1 cellular context compared by ENCODE assay signal in the genomic region with DNA sequence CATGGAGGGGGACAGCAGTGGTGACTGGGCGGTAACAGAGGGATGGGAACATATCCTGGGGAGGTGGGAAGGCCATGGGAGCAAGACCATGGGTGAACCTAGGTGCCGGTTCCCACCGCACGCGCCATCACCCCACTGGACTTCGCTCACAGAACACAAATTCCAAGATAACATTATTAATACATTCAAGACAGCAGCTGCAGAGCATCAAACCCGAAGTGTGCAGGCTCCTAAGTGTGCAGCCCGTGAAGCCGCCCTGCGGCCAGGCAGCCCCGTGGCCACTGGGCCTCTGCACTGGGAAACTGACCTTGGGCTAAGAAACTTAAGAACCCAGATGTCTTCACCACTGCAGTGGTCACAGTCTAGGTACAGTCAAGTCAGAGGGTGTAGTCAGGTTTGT.
TF ChIP-seq lines count a peak whose summit lies in the region.

No MANE protein-coding gene starts in this region.

TF ChIP-seq in GM23338, 12 proteins besides CTCF, POLR2A, EP300 and RAD21:
- TF ChIP-seq, protein P1, sequence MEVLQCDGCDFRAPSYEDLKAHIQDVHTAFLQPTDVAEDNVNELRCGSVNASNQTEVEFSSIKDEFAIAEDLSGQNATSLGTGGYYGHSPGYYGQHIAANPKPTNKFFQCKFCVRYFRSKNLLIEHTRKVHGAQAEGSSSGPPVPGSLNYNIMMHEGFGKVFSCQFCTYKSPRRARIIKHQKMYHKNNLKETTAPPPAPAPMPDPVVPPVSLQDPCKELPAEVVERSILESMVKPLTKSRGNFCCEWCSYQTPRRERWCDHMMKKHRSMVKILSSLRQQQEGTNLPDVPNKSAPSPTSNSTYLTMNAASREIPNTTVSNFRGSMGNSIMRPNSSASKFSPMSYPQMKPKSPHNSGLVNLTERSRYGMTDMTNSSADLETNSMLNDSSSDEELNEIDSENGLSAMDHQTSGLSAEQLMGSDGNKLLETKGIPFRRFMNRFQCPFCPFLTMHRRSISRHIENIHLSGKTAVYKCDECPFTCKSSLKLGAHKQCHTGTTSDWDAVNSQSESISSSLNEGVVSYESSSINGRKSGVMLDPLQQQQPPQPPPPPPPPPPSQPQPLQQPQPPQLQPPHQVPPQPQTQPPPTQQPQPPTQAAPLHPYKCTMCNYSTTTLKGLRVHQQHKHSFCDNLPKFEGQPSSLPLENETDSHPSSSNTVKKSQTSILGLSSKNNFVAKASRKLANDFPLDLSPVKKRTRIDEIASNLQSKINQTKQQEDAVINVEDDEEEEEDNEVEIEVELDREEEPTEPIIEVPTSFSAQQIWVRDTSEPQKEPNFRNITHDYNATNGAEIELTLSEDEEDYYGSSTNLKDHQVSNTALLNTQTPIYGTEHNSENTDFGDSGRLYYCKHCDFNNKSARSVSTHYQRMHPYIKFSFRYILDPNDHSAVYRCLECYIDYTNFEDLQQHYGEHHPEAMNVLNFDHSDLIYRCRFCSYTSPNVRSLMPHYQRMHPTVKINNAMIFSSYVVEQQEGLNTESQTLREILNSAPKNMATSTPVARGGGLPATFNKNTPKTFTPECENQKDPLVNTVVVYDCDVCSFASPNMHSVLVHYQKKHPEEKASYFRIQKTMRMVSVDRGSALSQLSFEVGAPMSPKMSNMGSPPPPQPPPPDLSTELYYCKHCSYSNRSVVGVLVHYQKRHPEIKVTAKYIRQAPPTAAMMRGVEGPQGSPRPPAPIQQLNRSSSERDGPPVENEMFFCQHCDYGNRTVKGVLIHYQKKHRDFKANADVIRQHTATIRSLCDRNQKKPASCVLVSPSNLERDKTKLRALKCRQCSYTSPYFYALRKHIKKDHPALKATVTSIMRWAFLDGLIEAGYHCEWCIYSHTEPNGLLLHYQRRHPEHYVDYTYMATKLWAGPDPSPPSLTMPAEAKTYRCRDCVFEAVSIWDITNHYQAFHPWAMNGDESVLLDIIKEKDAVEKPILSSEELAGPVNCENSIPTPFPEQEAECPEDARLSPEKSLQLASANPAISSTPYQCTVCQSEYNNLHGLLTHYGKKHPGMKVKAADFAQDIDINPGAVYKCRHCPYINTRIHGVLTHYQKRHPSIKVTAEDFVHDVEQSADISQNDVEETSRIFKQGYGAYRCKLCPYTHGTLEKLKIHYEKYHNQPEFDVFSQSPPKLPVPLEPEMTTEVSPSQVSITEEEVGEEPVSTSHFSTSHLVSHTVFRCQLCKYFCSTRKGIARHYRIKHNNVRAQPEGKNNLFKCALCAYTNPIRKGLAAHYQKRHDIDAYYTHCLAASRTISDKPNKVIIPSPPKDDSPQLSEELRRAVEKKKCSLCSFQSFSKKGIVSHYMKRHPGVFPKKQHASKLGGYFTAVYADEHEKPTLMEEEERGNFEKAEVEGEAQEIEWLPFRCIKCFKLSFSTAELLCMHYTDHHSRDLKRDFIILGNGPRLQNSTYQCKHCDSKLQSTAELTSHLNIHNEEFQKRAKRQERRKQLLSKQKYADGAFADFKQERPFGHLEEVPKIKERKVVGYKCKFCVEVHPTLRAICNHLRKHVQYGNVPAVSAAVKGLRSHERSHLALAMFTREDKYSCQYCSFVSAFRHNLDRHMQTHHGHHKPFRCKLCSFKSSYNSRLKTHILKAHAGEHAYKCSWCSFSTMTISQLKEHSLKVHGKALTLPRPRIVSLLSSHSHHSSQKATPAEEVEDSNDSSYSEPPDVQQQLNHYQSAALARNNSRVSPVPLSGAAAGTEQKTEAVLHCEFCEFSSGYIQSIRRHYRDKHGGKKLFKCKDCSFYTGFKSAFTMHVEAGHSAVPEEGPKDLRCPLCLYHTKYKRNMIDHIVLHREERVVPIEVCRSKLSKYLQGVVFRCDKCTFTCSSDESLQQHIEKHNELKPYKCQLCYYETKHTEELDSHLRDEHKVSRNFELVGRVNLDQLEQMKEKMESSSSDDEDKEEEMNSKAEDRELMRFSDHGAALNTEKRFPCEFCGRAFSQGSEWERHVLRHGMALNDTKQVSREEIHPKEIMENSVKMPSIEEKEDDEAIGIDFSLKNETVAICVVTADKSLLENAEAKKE (CRISPR knock-in tag; IDR thresholded peaks at IDR 0.05) = no peak
- no peak for TF ChIP-seq STAT1 (IDR thresholded peaks at IDR 0.05; ENCODE audit: unreplicated experiment)
- TF ChIP-seq JUNB (IDR thresholded peaks at IDR 0.05; ENCODE audit: unreplicated experiment) = no peak
